ENCODE assay signal across 1 cellular context in genomic region chr11:73185680-73186293, GRCh38.
TF ChIP-seq lines count a peak whose summit lies in the region.

No MANE protein-coding gene starts in this region.

TF ChIP-seq in GM23338, 12 proteins besides CTCF, POLR2A, EP300 and RAD21 (continued from another document):
- no peak for TF ChIP-seq ETS1 (IDR thresholded peaks at IDR 0.05)
- TF ChIP-seq STAT1 (IDR thresholded peaks at IDR 0.05; ENCODE audit: unreplicated experiment) = no peak
- TF ChIP-seq JUNB (IDR thresholded peaks at IDR 0.05; ENCODE audit: unreplicated experiment) = no peak
- TF ChIP-seq ZNF331 (CRISPR knock-in tag; IDR thresholded peaks at IDR 0.05; ENCODE audit: low read depth) = no peak
- no peak for TF ChIP-seq CREB1 (CRISPR knock-in tag; IDR thresholded peaks at IDR 0.05; ENCODE audit: low read depth)
- TF ChIP-seq EZH2 (IDR thresholded peaks at IDR 0.05; ENCODE audit: low read depth, unreplicated experiment) = no peak
- no peak for TF ChIP-seq POLR2AphosphoS5 (IDR thresholded peaks at IDR 0.05; ENCODE audit: low read depth)
